ENCODE assay signal across 14 cellular contexts in the genomic region with DNA sequence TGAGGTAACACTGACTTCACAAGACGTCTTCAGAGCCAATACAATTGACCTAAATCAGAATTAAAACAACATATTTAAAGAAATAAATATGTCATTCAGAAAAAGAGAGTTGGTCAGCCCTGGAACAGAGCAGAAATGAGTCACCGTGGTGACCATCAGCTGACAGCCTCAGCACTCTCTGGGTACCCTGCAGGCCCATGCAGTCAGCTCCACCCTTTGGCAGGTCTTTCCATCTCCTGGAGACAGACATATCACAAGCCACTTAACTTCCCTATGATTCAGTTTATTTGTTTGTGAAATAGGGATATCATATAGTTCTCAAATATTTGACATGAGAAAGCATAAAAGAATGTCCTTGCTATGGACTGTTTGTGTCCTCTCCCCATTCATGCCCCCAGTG.
DNase-seq lines count a peak whose midpoint lies in the region; ATAC-seq and TF ChIP-seq lines count a peak whose summit lies in the region.
"Had no signal": no experiment of that assay in that cellular context is flagged by ENCODE, and none has a peak within 500 bp of the region (broad histone marks: within the 10 kb centered on the region; RNA-seq: fewer than 3 reads in every experiment).

No MANE protein-coding gene starts in this region.

- no peaks in the 10 kb centered on the region for H3K36me3 ChIP-seq in RWPE2 (ENCODE audit: low read depth)

- no peaks in the 10 kb centered on the region for H3K36me3 Mint-ChIP-seq in type B pancreatic cell

- H3K4me1 ChIP-seq in RWPE2 (ENCODE audit: insufficient read depth, poor library complexity, severe bottlenecking), result peaks cover 7% of the 10 kb centered on the region

- TF ChIP-seq CTCF in RWPE2 (IDR thresholded peaks at IDR 0.05; ENCODE audit: poor library complexity, severe bottlenecking) (no peak), foreskin fibroblast (IDR thresholded peaks at IDR 0.05; ENCODE audit: low read depth, low read length) (no peak), type B pancreatic cell (conservative IDR thresholded peaks at IDR 0.05) (no peak)

- no peaks in the 10 kb centered on the region for H3K27me3 ChIP-seq in RWPE2 (ENCODE audit: insufficient read depth, poor library complexity, severe bottlenecking)

- no peak overlapping the region for H3K27ac Mint-ChIP-seq in type B pancreatic cell
- H3K27ac Mint-ChIP-seq: activated CD4-positive, alpha-beta T cell treated with anti-CD3 and anti-CD28 coated beads, Interleukin-2, amount 10 ng/mL, durations not matched to agents 24 days and 14 days had no signal

- H3K9me3 Mint-ChIP-seq in type B pancreatic cell, result peaks cover 5% of the 10 kb centered on the region

- H3K4me3 ChIP-seq in RWPE2 (ENCODE audit: severe bottlenecking) (no peak overlapping the region), foreskin fibroblast (ENCODE audit: low read depth in 1 of 2, low read length in 2 of 2) (no peak overlapping the region)
- H3K4me3 ChIP-seq: smooth muscle cell had no signal

- peaks cover 9% of the 10 kb centered on the region for H3K4me1 Mint-ChIP-seq in type B pancreatic cell (ENCODE audit: unreplicated experiment)
- H3K4me1 Mint-ChIP-seq: activated CD4-positive, alpha-beta T cell treated with anti-CD3 and anti-CD28 coated beads, Interleukin-2, amount 10 ng/mL, durations not matched to agents 24 days and 14 days had no signal

- no peak overlapping the region for H3K4me3 Mint-ChIP-seq in type B pancreatic cell
- H3K4me3 Mint-ChIP-seq: activated CD4-positive, alpha-beta T cell treated with anti-CD3 and anti-CD28 coated beads, Interleukin-2, amount 10 ng/mL, durations not matched to agents 24 days and 14 days had no signal

- H3K27me3 Mint-ChIP-seq in type B pancreatic cell, result peaks cover 21% of the 10 kb centered on the region
- H3K27me3 Mint-ChIP-seq: activated CD4-positive, alpha-beta T cell treated with anti-CD3 and anti-CD28 coated beads, Interleukin-2, amount 10 ng/mL, durations not matched to agents 24 days and 14 days had no signal

- no peaks in the 10 kb centered on the region for H3K9me3 ChIP-seq in RWPE2 (ENCODE audit: severe bottlenecking)

- ATAC-seq in HG02610 (IDR thresholded peaks at IDR 0.05; ENCODE audit: unreplicated experiment), result peak; percentile 80
- peak; percentile 20; the same call in 1 of the 3 replicates for ATAC-seq in RWPE2 (ENCODE audit: low read depth)
- no peak for ATAC-seq in GM19395 (IDR thresholded peaks at IDR 0.05; ENCODE audit: unreplicated experiment)

- H3K27ac ChIP-seq in RWPE2 (ENCODE audit: poor library complexity, severe bottlenecking), result no peak overlapping the region

- DNase-seq in GM03348 (ENCODE audit: low spot score), result peak; percentile 12
- no peak for DNase-seq in RWPE2 (ENCODE audit: low spot score)
- DNase-seq in foreskin fibroblast, result peak; percentile 43 to 64
- no peak for DNase-seq in activated CD8-positive, alpha-beta memory T cell treated with anti-CD3 and anti-CD28 coated beads, Interleukin-2, amount 50 U/mL, for 48 hours
- DNase-seq in DMS 273 (lab: John Stamatoyannopoulos, UW; ENCODE audit: unreplicated experiment), result no peak
- no peak for DNase-seq in type B pancreatic cell (ENCODE audit: extremely low spot score, unreplicated experiment)
- DNase-seq: activated CD4-positive, alpha-beta T cell treated with anti-CD3 and anti-CD28 coated beads, Interleukin-2, amount 10 ng/mL, durations not matched to agents 24 days and 14 days; cerebellar nuclear complex; GF-D8; kidney; NCI-H1092 had no signal

Comparison
In these comparisons a context has a peak if more than half of its experiments do, and no peak if none do; other contexts are left out.
1. DNase-seq: peak in GM03348 (single experiment) and foreskin fibroblast (2 of 2); none in RWPE2 (single experiment), activated CD8-positive, alpha-beta memory T cell treated with anti-CD3 and anti-CD28 coated beads, Interleukin-2, amount 50 U/mL, for 48 hours (single experiment), DMS 273 (single experiment) and type B pancreatic cell (single experiment).